In the genomic region with DNA sequence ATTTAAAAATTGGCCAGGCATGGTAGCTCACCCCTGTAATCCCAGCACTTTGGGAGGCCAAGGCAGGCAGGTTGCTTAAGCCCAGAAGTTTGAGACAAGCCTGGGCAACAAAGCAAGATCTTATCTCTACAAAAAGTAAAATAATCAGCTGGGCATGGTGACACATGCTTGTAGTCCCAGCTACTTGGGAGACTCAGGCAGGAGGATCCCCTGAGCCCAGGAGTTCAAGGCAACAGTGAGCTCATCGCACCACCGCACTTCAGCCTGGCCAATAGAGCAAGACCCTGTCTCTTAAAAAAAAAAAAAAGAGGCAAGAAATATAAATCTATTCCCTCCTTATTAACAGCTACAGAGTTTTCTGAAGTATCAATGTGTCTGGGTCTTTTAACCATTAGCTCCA, we compare ENCODE assay signal across 30 cellular contexts.
"Had no signal": no experiment of that assay in that cellular context is flagged by ENCODE, and none has a peak within 500 bp of the region (broad histone marks: within the 10 kb centered on the region; RNA-seq: fewer than 3 reads in every experiment).

No MANE protein-coding gene starts in this region.

- H3K4me1 Mint-ChIP-seq: activated CD8-positive, alpha-beta memory T cell treated with anti-CD3 and anti-CD28 coated beads, Interleukin-2, amount 10 ng/mL, durations not matched to agents 7 days and 5 days had no signal

- FAIRE-seq: islet of Langerhans had no signal

- H3K36me3 ChIP-seq: right atrium auricular region had no signal

- H3K27me3 ChIP-seq: body of pancreas, cardiac muscle cell, dorsolateral prefrontal cortex, esophagus muscularis mucosa, heart right ventricle, right atrium auricular region, suprapubic skin, transverse colon had no signal

- DNase-seq: activated CD4-positive, alpha-beta T cell treated with anti-CD3 and anti-CD28 coated beads for 36 hours; activated CD4-positive, CD25-positive, alpha-beta regulatory T cell; activated CD8-positive, alpha-beta memory T cell treated with anti-CD3 and anti-CD28 coated beads, Interleukin-2, amount 10 ng/mL, durations not matched to agents 7 days and 5 days; activated CD8-positive, alpha-beta T cell treated with anti-CD3 and anti-CD28 coated beads, Interleukin-2, amount 10 ng/mL, durations not matched to agents 7 days and 5 days; activated naive CD4-positive, alpha-beta T cell; activated T-cell treated with anti-CD3 and anti-CD28 coated beads for 4 hours; activated T-cell treated with anti-CD3 and anti-CD28 coated beads, Interleukin-2, amount 50 U/mL, for 72 hours; aorta; body of pancreas; dorsolateral prefrontal cortex; effector memory CD4-positive, alpha-beta T cell; foreskin melanocyte; heart right ventricle; left ventricle myocardium inferior; mucosa of descending colon; stimulated activated CD4-positive, alpha-beta T cell treated with anti-CD3 and anti-CD28 coated beads, Interleukin-15, amount 100 ng/mL, for 24 hours; stimulated activated CD4-positive, alpha-beta T cell treated with anti-CD3 and anti-CD28 coated beads, Interleukin-2, amount 100 ng/mL, for 24 hours; stimulated activated naive CD4-positive, alpha-beta T cell; T-cell; transverse colon had no signal

- H3K27ac ChIP-seq: body of pancreas, cardiac muscle cell, coronary artery, dorsolateral prefrontal cortex, esophagus muscularis mucosa, heart right ventricle, left ventricle myocardium inferior, right atrium auricular region, suprapubic skin, transverse colon had no signal

- H3K9me3 Mint-ChIP-seq: natural killer cell treated with Interleukin-12 subunit alpha and Interleukin-12 subunit beta and Interleukin-15 and Interleukin-18, amount 100 ng/mL, for 72 hours; T-cell; T-helper 2 cell treated with Interferon-gamma antibody and Interleukin-4, amounts not matched to agents 5 μg/mL and 100 μg/mL, for 36 hours had no signal

- H3K4me1 ChIP-seq: body of pancreas, esophagus muscularis mucosa, heart right ventricle, right atrium auricular region, suprapubic skin, transverse colon had no signal

- H3K27ac Mint-ChIP-seq: activated CD4-positive, alpha-beta T cell treated with anti-CD3 and anti-CD28 coated beads for 36 hours; activated CD8-positive, alpha-beta memory T cell treated with anti-CD3 and anti-CD28 coated beads, Interleukin-2, amount 10 ng/mL, durations not matched to agents 7 days and 5 days; activated CD8-positive, alpha-beta T cell treated with anti-CD3 and anti-CD28 coated beads, Interleukin-2, amount 10 ng/mL, durations not matched to agents 7 days and 5 days; activated naive CD4-positive, alpha-beta T cell treated with anti-CD3 and anti-CD28 coated beads, Interleukin-2, amount 50 U/mL, for 72 hours; activated T-cell treated with anti-CD3 and anti-CD28 coated beads, Interleukin-2, amount 50 U/mL, for 72 hours; natural killer cell treated with Interleukin-12 subunit alpha and Interleukin-12 subunit beta and Interleukin-15 and Interleukin-18, amount 100 ng/mL, for 72 hours; T-cell; T-helper 2 cell treated with Interferon-gamma antibody and Interleukin-4, amounts not matched to agents 5 μg/mL and 100 μg/mL, for 36 hours had no signal

- H3K9me3 ChIP-seq: body of pancreas, esophagus muscularis mucosa, heart right ventricle, left ventricle myocardium inferior, mucosa of descending colon, right atrium auricular region, suprapubic skin, transverse colon had no signal

- H3K27me3 Mint-ChIP-seq: activated CD4-positive, alpha-beta T cell treated with anti-CD3 and anti-CD28 coated beads for 36 hours; activated CD8-positive, alpha-beta memory T cell treated with anti-CD3 and anti-CD28 coated beads, Interleukin-2, amount 10 ng/mL, durations not matched to agents 7 days and 5 days; natural killer cell treated with Interleukin-12 subunit alpha and Interleukin-12 subunit beta and Interleukin-15 and Interleukin-18, amount 100 ng/mL, for 72 hours; T-cell had no signal

- ATAC-seq: activated CD4-positive, alpha-beta T cell treated with anti-CD3 and anti-CD28 coated beads for 36 hours; activated CD8-positive, alpha-beta memory T cell treated with anti-CD3 and anti-CD28 coated beads, Interleukin-2, amount 10 ng/mL, durations not matched to agents 7 days and 5 days; activated CD8-positive, alpha-beta T cell treated with anti-CD3 and anti-CD28 coated beads, Interleukin-2, amount 10 ng/mL, durations not matched to agents 7 days and 5 days; activated naive CD4-positive, alpha-beta T cell treated with anti-CD3 and anti-CD28 coated beads, Interleukin-2, amount 50 U/mL, for 72 hours; activated T-cell treated with anti-CD3 and anti-CD28 coated beads, Interleukin-2, amount 50 U/mL, for 72 hours; body of pancreas; heart right ventricle; mucosa of descending colon; natural killer cell treated with Interleukin-12 subunit alpha and Interleukin-12 subunit beta and Interleukin-15 and Interleukin-18, amount 100 ng/mL, for 72 hours; T-cell had no signal

- H3K4me3 Mint-ChIP-seq: activated CD4-positive, alpha-beta T cell treated with anti-CD3 and anti-CD28 coated beads for 36 hours; activated CD8-positive, alpha-beta memory T cell treated with anti-CD3 and anti-CD28 coated beads, Interleukin-2, amount 10 ng/mL, durations not matched to agents 7 days and 5 days; activated CD8-positive, alpha-beta T cell treated with anti-CD3 and anti-CD28 coated beads, Interleukin-2, amount 10 ng/mL, durations not matched to agents 7 days and 5 days; activated T-cell treated with anti-CD3 and anti-CD28 coated beads, Interleukin-2, amount 50 U/mL, for 72 hours; natural killer cell treated with Interleukin-12 subunit alpha and Interleukin-12 subunit beta and Interleukin-15 and Interleukin-18, amount 100 ng/mL, for 72 hours; T-cell; T-helper 2 cell treated with Interferon-gamma antibody and Interleukin-4, amounts not matched to agents 5 μg/mL and 100 μg/mL, for 36 hours had no signal

- H3K4me3 ChIP-seq: body of pancreas, cardiac muscle cell, coronary artery, dorsolateral prefrontal cortex, esophagus muscularis mucosa, heart right ventricle, left ventricle myocardium inferior, lung, mucosa of descending colon, right atrium auricular region, suprapubic skin, transverse colon had no signal
